In the genomic region with DNA sequence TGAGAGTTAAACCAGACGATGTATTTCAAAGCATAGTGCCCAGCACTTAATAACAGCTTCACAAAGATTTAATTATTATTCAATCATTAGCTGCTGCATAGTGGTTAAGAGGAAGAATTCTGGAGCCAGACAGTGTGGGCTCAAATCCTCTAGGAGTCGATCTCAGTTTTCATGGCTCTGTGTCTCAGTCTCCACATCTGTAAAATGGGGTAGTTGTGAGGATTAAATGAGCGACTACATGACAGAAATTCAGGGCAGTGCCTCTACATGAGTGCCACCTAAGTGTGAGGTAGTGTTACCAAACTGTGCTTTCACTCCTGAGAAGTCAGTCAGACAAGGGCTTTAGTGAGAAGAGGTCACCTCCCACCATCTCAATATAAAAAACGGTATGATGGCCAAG, we compare ENCODE assay signal across 1 cellular context.
TF ChIP-seq lines count a peak whose summit lies in the region.

No MANE protein-coding gene starts in this region.

TF ChIP-seq in HepG2, 621 proteins besides CTCF, POLR2A, EP300 and RAD21 (continued from another document):
- no peak for TF ChIP-seq ZNF646 (CRISPR knock-in tag; IDR thresholded peaks at IDR 0.05)
